ENCODE assay signal across 20 cellular contexts in the genomic region with DNA sequence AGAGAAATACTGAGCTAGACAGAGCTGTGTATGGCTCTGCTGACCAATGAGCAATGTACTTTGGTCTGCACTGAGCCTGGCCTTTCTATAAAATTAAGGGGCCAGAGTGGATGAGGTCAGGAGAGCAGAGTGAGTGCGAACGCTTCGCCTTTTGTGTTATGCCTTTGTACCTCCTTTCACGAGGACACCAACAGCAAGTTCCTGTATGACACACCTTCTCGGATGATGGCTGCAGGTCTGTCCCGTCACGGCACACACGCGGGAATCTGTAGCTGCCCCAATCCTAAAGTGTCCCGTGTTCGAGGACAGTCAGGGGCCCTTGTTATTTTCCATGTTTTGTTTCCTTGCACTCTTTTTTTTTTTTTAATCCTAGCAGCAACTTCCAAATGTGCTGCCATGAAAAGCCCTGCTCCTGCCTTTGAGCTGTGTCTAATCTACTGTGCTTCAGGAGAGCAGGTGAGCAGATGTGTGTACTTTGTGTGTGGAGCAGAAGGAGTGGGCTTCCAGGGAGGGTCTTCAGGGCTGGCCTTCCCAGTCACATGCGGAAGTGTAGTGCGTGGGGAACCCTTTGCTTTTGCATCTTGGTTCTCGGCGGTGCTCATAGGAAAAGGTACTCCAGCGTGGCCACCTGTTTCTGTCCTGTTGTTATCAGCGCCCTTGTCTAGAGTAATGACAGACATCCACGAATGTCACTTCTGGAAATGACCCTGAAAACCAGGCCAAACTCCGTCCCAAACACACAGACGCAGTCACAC.
DNase-seq lines count a peak whose midpoint lies in the region; ATAC-seq and TF ChIP-seq lines count a peak whose summit lies in the region.
"Had no signal": no experiment of that assay in that cellular context is flagged by ENCODE, and none has a peak within 500 bp of the region (broad histone marks: within the 10 kb centered on the region; RNA-seq: fewer than 3 reads in every experiment).

No MANE protein-coding gene starts in this region.

- H3K36me3 Mint-ChIP-seq in activated CD4-positive, alpha-beta T cell treated with anti-CD3 and anti-CD28 coated beads, Interleukin-2, amount 10 ng/mL, durations not matched to agents 7 days and 5 days (ENCODE audit: low read depth): no peaks in the 10 kb centered on the region
- no peaks in the 10 kb centered on the region for H3K36me3 Mint-ChIP-seq in WTC11
- H3K36me3 Mint-ChIP-seq: CD4-positive, alpha-beta memory T cell had no signal

- no peak overlapping the region for H3K4me3 Mint-ChIP-seq in activated CD4-positive, alpha-beta T cell treated with anti-CD3 and anti-CD28 coated beads, Interleukin-2, amount 10 ng/mL, durations not matched to agents 7 days and 5 days
- no peak overlapping the region for H3K4me3 Mint-ChIP-seq in WTC11
- H3K4me3 Mint-ChIP-seq: CD4-positive, alpha-beta memory T cell had no signal

- WGBS in stomach, 5 donors: 89 to 96% (median 90%) methylated on average over 19 to 20 of the region's 20 CpGs

- no peak for TF ChIP-seq CTCF in WTC11 (IDR thresholded peaks at IDR 0.05)
- no peak for TF ChIP-seq CTCF in stomach (IDR thresholded peaks at IDR 0.05)

- H3K4me3 ChIP-seq in stomach: no peak overlapping the region
- H3K4me3 ChIP-seq: HAP-1 had no signal

- CTCF ChIA-PET in activated CD4-positive, alpha-beta T cell treated with anti-CD3 and anti-CD28 coated beads, Interleukin-2, amount 10 ng/mL, durations not matched to agents 7 days and 5 days (lab: Charles Lee): no interaction called here
- CTCF ChIA-PET in WTC11 (lab: Charles Lee): interaction anchor here (2.1 kb wide), 1 partner anchor 12 kb away, joined by 6 read pairs; no protein-coding TSS in a partner anchor

- peak overlapping the region in 3 of 5 donors; percentile 4 to 90 (median 25) for H3K27ac ChIP-seq in stomach
- H3K27ac ChIP-seq: 22Rv1, RWPE1 had no signal

- no peak for DNase-seq in activated CD4-positive, alpha-beta T cell treated with anti-CD3 and anti-CD28 coated beads, Interleukin-2, amount 10 ng/mL, durations not matched to agents 7 days and 5 days
- no peak for DNase-seq in activated CD4-positive, alpha-beta T cell treated with anti-CD3 and anti-CD28 coated beads for 48 hours
- DNase-seq in WTC11 (ENCODE audit: low spot score): peak; percentile 5
- DNase-seq in mesenteric fat pad (ENCODE audit: low spot score): peak; percentile 60
- no peak for DNase-seq in stomach
- DNase-seq in T1000 (lab: John Stamatoyannopoulos, UW): no peak
- DNase-seq: BE2C; Calu3; CD4-positive, alpha-beta memory T cell; DMS53; KG1; NCI-H1436 treated with DMSO at 0.1 percent for 48 hours; NCI-H2029 treated with DMSO at 0.1 percent for 48 hours; NCI-H2171 treated with DMSO at 0.1 percent for 48 hours; NCI-H774 had no signal

- H3K27me3 Mint-ChIP-seq in activated CD4-positive, alpha-beta T cell treated with anti-CD3 and anti-CD28 coated beads, Interleukin-2, amount 10 ng/mL, durations not matched to agents 7 days and 5 days: no peaks in the 10 kb centered on the region
- H3K27me3 Mint-ChIP-seq in WTC11 (ENCODE audit: low read depth): no peaks in the 10 kb centered on the region
- H3K27me3 Mint-ChIP-seq: CD4-positive, alpha-beta memory T cell had no signal

- H3K9me3 ChIP-seq in stomach: no peaks in the 10 kb centered on the region
- H3K9me3 ChIP-seq: BE2C, HAP-1 had no signal

- H3K27me3 ChIP-seq in stomach: peaks cover 0 to 10% (median 4%) of the 10 kb centered on the region in 3 donors
- H3K27me3 ChIP-seq: BE2C had no signal

- no peaks in the 10 kb centered on the region for H3K9me3 Mint-ChIP-seq in activated CD4-positive, alpha-beta T cell treated with anti-CD3 and anti-CD28 coated beads, Interleukin-2, amount 10 ng/mL, durations not matched to agents 7 days and 5 days
- H3K9me3 Mint-ChIP-seq in WTC11: no peaks in the 10 kb centered on the region
- H3K9me3 Mint-ChIP-seq: CD4-positive, alpha-beta memory T cell had no signal

- POLR2A ChIA-PET in activated CD4-positive, alpha-beta T cell treated with anti-CD3 and anti-CD28 coated beads, Interleukin-2, amount 10 ng/mL, durations not matched to agents 7 days and 5 days (lab: Charles Lee): no interaction called here
- POLR2A ChIA-PET in WTC11 (lab: Charles Lee): no interaction called here

- H3K36me3 ChIP-seq in stomach: no peaks in the 10 kb centered on the region
- H3K36me3 ChIP-seq: BE2C, HAP-1 had no signal

- ATAC-seq in WTC11 (no peak), HG02642 (IDR thresholded peaks at IDR 0.05; ENCODE audit: poor library complexity, unreplicated experiment) (no peak), HG03342 (IDR thresholded peaks at IDR 0.05; ENCODE audit: unreplicated experiment) (no peak)

- peaks cover 0 to 42% (median 1%) of the 10 kb centered on the region in 4 donors for H3K4me1 ChIP-seq in stomach
- H3K4me1 ChIP-seq: BE2C, HAP-1 had no signal

- TF ChIP-seq POLR2A in stomach (IDR thresholded peaks at IDR 0.05): no peak

- intact Hi-C loops in stomach (cut with DNase I; ENCODE audit: low total_unique reads): no loop called here

- H3K27ac Mint-ChIP-seq in activated CD4-positive, alpha-beta T cell treated with anti-CD3 and anti-CD28 coated beads, Interleukin-2, amount 10 ng/mL, durations not matched to agents 7 days and 5 days: peak overlapping the region; percentile 33
- H3K27ac Mint-ChIP-seq in WTC11: no peak overlapping the region
- H3K27ac Mint-ChIP-seq: CD4-positive, alpha-beta memory T cell had no signal

- TF ChIP-seq EP300 in stomach (IDR thresholded peaks at IDR 0.05): no peak

- H3K4me1 Mint-ChIP-seq in activated CD4-positive, alpha-beta T cell treated with anti-CD3 and anti-CD28 coated beads, Interleukin-2, amount 10 ng/mL, durations not matched to agents 7 days and 5 days: no peaks in the 10 kb centered on the region
- no peaks in the 10 kb centered on the region for H3K4me1 Mint-ChIP-seq in WTC11
- H3K4me1 Mint-ChIP-seq: CD4-positive, alpha-beta memory T cell had no signal

TF ChIP-seq in WTC11, 78 proteins besides CTCF, POLR2A, EP300 and RAD21 (continues in another document):
- TF ChIP-seq FOXJ3 (CRISPR knock-in tag; IDR thresholded peaks at IDR 0.05; ENCODE audit: borderline replicate concordance): no peak
- no peak for TF ChIP-seq ZNF219 (CRISPR knock-in tag; IDR thresholded peaks at IDR 0.05; ENCODE audit: borderline replicate concordance)
- no peak for TF ChIP-seq ETV6 (CRISPR knock-in tag; IDR thresholded peaks at IDR 0.05)
- no peak for TF ChIP-seq GTF2I (CRISPR knock-in tag; conservative IDR thresholded peaks at IDR 0.05)
- no peak for TF ChIP-seq PRRX2 (CRISPR knock-in tag; IDR thresholded peaks at IDR 0.05)
- TF ChIP-seq JUN (CRISPR knock-in tag; IDR thresholded peaks at IDR 0.05): no peak
- TF ChIP-seq NR2C2 (CRISPR knock-in tag; IDR thresholded peaks at IDR 0.05): no peak
- TF ChIP-seq, protein P1, sequence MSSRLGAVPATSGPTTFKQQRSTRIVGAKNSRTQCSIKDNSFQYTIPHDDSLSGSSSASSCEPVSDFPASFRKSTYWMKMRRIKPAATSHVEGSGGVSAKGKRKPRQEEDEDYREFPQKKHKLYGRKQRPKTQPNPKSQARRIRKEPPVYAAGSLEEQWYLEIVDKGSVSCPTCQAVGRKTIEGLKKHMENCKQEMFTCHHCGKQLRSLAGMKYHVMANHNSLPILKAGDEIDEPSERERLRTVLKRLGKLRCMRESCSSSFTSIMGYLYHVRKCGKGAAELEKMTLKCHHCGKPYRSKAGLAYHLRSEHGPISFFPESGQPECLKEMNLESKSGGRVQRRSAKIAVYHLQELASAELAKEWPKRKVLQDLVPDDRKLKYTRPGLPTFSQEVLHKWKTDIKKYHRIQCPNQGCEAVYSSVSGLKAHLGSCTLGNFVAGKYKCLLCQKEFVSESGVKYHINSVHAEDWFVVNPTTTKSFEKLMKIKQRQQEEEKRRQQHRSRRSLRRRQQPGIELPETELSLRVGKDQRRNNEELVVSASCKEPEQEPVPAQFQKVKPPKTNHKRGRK (CRISPR knock-in tag; IDR thresholded peaks at IDR 0.05; ENCODE audit: borderline replicate concordance): no peak
- no peak for TF ChIP-seq ZNF671 (CRISPR knock-in tag; IDR thresholded peaks at IDR 0.05)
- TF ChIP-seq, protein P2, sequence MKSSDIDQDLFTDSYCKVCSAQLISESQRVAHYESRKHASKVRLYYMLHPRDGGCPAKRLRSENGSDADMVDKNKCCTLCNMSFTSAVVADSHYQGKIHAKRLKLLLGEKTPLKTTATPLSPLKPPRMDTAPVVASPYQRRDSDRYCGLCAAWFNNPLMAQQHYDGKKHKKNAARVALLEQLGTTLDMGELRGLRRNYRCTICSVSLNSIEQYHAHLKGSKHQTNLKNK (CRISPR knock-in tag; IDR thresholded peaks at IDR 0.05): no peak
- no peak for TF ChIP-seq ZNF416 (CRISPR knock-in tag; IDR thresholded peaks at IDR 0.05)
- TF ChIP-seq, protein P3, sequence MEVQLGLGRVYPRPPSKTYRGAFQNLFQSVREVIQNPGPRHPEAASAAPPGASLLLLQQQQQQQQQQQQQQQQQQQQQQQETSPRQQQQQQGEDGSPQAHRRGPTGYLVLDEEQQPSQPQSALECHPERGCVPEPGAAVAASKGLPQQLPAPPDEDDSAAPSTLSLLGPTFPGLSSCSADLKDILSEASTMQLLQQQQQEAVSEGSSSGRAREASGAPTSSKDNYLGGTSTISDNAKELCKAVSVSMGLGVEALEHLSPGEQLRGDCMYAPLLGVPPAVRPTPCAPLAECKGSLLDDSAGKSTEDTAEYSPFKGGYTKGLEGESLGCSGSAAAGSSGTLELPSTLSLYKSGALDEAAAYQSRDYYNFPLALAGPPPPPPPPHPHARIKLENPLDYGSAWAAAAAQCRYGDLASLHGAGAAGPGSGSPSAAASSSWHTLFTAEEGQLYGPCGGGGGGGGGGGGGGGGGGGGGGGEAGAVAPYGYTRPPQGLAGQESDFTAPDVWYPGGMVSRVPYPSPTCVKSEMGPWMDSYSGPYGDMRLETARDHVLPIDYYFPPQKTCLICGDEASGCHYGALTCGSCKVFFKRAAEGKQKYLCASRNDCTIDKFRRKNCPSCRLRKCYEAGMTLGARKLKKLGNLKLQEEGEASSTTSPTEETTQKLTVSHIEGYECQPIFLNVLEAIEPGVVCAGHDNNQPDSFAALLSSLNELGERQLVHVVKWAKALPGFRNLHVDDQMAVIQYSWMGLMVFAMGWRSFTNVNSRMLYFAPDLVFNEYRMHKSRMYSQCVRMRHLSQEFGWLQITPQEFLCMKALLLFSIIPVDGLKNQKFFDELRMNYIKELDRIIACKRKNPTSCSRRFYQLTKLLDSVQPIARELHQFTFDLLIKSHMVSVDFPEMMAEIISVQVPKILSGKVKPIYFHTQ (CRISPR knock-in tag; IDR thresholded peaks at IDR 0.05): no peak

Comparison
In these comparisons a context has a peak if more than half of its experiments do, and no peak if none do; other contexts are left out.
1. DNase-seq: peak in WTC11 (single experiment) and mesenteric fat pad (single experiment); none in activated CD4-positive, alpha-beta T cell treated with anti-CD3 and anti-CD28 coated beads, Interleukin-2, amount 10 ng/mL, durations not matched to agents 7 days and 5 days (single experiment), activated CD4-positive, alpha-beta T cell treated with anti-CD3 and anti-CD28 coated beads for 48 hours (single experiment), stomach (single experiment) and T1000 (single experiment).